ENCODE assay signal across 8 cellular contexts in the genomic region with DNA sequence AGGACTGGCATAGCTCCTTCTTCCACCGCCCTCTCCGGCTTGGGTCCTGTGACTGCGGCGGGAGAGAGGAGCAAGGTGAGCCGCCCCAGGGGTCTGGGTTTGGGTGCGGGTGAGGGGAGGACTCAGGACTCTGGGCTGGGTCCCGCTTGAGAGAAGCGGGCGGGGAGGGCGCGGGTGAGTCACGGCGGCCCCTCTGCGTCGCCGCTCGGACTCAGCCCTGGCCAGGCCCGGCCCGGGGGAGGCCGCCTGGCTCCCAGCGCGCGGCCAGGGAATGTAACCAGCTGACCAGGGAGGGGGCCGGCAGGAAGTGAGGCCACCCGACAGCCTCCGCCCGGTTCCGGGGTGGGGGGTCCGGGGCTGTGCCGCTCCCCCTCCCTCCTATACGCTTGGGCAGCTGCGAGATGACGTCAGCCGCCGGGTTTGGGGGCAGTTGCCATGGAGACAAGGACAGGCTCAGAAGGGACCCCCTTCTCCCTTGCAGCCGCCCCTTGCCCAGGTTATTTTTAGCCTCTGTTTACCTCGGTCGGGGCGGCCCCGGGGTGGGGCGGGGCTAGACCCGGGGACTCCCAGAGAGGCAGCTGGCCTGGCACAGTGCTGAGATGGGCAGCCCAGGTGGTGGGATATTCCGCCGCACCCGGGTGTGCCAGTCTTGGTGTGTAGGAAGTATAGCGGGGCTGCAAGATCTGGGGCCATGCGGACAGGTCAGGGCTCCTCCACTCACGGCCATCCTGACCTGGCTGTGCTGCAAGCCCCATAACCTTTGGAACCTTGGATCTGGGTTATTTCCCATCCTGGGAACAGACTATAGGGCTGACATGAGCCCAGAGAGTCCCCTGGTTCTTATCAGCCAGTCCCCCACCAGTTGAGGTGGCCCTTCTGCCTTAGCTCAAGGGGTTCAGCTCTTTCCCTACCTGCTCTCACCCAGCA. TPM values are rescaled to one million over a fixed set of nuclear protein-coding genes. Genes with fewer than 3 reads are reported as not detected.
DNase-seq lines count a peak whose midpoint lies in the region; ATAC-seq and TF ChIP-seq lines count a peak whose summit lies in the region.

No MANE protein-coding gene starts in this region.

- H3K9me3 Mint-ChIP-seq in endodermal cell, result no peaks in the 10 kb centered on the region

- H3K4me1 Mint-ChIP-seq in endodermal cell, result peaks cover 23% of the 10 kb centered on the region

- peak overlapping the region; percentile 63 for H3K9ac ChIP-seq in endodermal cell (ENCODE audit: extremely low read depth, low read length, poor library complexity, severe bottlenecking)

- H3K27me3 ChIP-seq in SJSA1 (replicated peaks) (no peaks in the 10 kb centered on the region), endodermal cell (ENCODE audit: control insufficient read depth, insufficient read depth, low read length, poor library complexity, severe bottlenecking) (peaks cover 35% of the 10 kb centered on the region)

- H3K27ac ChIP-seq in SJSA1 (peak overlapping the region; percentile 77), endodermal cell (ENCODE audit: low read depth, low read length) (no peak overlapping the region), temporal lobe (ENCODE audit: low read depth, low read length) (peak overlapping the region; percentile 90)

- DNase-seq in Daoy (ENCODE audit: low read depth), result peak; percentile 65
- peak; percentile 33 for DNase-seq in H4 (ENCODE audit: low spot score)
- peak; percentile 82 to 85 for DNase-seq in SJSA1 (ENCODE audit: low read depth in 1 of 2, low spot score in 2 of 2)
- DNase-seq in endodermal cell, result peak; percentile 64
- peak; percentile 71 for DNase-seq in medulla oblongata (ENCODE audit: extremely low spot score)
- no peak for DNase-seq in GM19238 (ENCODE audit: insufficient read length, low spot score)

- peak overlapping the region; percentile 80 for H3K4me3 Mint-ChIP-seq in endodermal cell

- ATAC-seq in GM21390 (IDR thresholded peaks at IDR 0.05; ENCODE audit: unreplicated experiment), result no peak

- H3K4me3 ChIP-seq in SJSA1 (peak overlapping the region; percentile 94), endodermal cell (ENCODE audit: low read length) (peak overlapping the region; percentile 83)

- H3K36me3 Mint-ChIP-seq in endodermal cell (ENCODE audit: low read depth), result peaks cover 2% of the 10 kb centered on the region

- peak overlapping the region; percentile 76 for H3K27ac Mint-ChIP-seq in endodermal cell

- peaks cover 81% of the 10 kb centered on the region for H3K27me3 Mint-ChIP-seq in endodermal cell (ENCODE audit: insufficient read depth)

- 14 to 24% methylated on average over 12 to 48 of the region's 48 CpGs for WGBS in endodermal cell (ENCODE audit: insufficient coverage in 1 of 2, insufficient read length in 1 of 2), 2 experiments

- peaks cover 24% of the 10 kb centered on the region for H3K36me3 ChIP-seq in SJSA1
- no peaks in the 10 kb centered on the region for H3K36me3 ChIP-seq in endodermal cell (ENCODE audit: control insufficient read depth, insufficient read depth, low read length)

- H3K4me1 ChIP-seq in SJSA1 (replicated peaks) (peaks cover 51% of the 10 kb centered on the region), endodermal cell (ENCODE audit: control insufficient read depth, insufficient read depth, low read length) (peaks cover 7% of the 10 kb centered on the region)

- H3K9me3 ChIP-seq in SJSA1 (replicated peaks), result no peaks in the 10 kb centered on the region
- H3K9me3 ChIP-seq in endodermal cell (ENCODE audit: control insufficient read depth, low read length), result no peaks in the 10 kb centered on the region

- TF ChIP-seq CTCF in endodermal cell (conservative IDR thresholded peaks at IDR 0.05), result no peak

RNA-seq across cellular contexts. Expression of a gene that starts 1.6 kb away (rescaled TPM):
- total RNA-seq in Daoy (2014; rRNA removed; shearing (Covaris generic)), result 5.4 and 6.3 TPM in 2 replicates
- 10.4 and 11.0 TPM in 2 replicates for total RNA-seq in H4 (2014; rRNA removed; shearing (Covaris generic))
- total RNA-seq in SJSA1 (2014; rRNA removed; shearing (Covaris generic)), result 20.1 and 24.8 TPM in 2 replicates
- total RNA-seq in endodermal cell (10 to 100 TPM; 39.9 to 54.1 TPM), temporal lobe (60.5 TPM)
- polyA plus RNA-seq in endodermal cell (2013, experiment 1 of 2), result 29.8 TPM
- 29.6 TPM for polyA plus RNA-seq in endodermal cell (2013, experiment 2 of 2)

RNA-seq across cellular contexts. Expression of a gene that starts 32.0 kb away (rescaled TPM):
- 25.9 and 30.8 TPM in 2 replicates for total RNA-seq in Daoy (2014; rRNA removed; shearing (Covaris generic))
- total RNA-seq in H4 (2014; rRNA removed; shearing (Covaris generic)), result 40.9 and 41.3 TPM in 2 replicates
- total RNA-seq in SJSA1 (2014; rRNA removed; shearing (Covaris generic)), result 26.6 and 39.1 TPM in 2 replicates
- total RNA-seq in endodermal cell (10 to 100 TPM; 61.3 to 74.6 TPM), temporal lobe (46.2 TPM)
- polyA plus RNA-seq in endodermal cell (2013, experiment 1 of 2), result 62.2 TPM
- polyA plus RNA-seq in endodermal cell (2013, experiment 2 of 2), result 62.9 TPM

RNA-seq across cellular contexts. Expression of a gene that starts 46.9 kb away (rescaled TPM):
- not detected in 2 replicates for total RNA-seq in Daoy (2014; rRNA removed; shearing (Covaris generic))
- total RNA-seq in H4 (2014; rRNA removed; shearing (Covaris generic)), result not detected in 2 replicates
- total RNA-seq in SJSA1 (2014; rRNA removed; shearing (Covaris generic)), result not detected in 2 replicates
- total RNA-seq in endodermal cell, result not detected
- not detected for polyA plus RNA-seq in endodermal cell (2013, experiment 1 of 2)
- polyA plus RNA-seq in endodermal cell (2013, experiment 2 of 2), result not detected
- not detected for total RNA-seq in temporal lobe

RNA-seq across cellular contexts. Expression of a gene that starts 49.3 kb away (rescaled TPM):
- total RNA-seq in Daoy (2014; rRNA removed; shearing (Covaris generic)), result 56.2 and 66.9 TPM in 2 replicates
- 99.0 and 101 TPM in 2 replicates for total RNA-seq in H4 (2014; rRNA removed; shearing (Covaris generic))
- 80.5 and 83.5 TPM in 2 replicates for total RNA-seq in SJSA1 (2014; rRNA removed; shearing (Covaris generic))
- total RNA-seq in endodermal cell (10 to 100 TPM; 56.0 to 58.3 TPM), temporal lobe (71.1 TPM)
- 55.7 TPM for polyA plus RNA-seq in endodermal cell (2013, experiment 1 of 2)
- 51.4 TPM for polyA plus RNA-seq in endodermal cell (2013, experiment 2 of 2)
